ENCODE assay signal across 19 cellular contexts in the genomic region with DNA sequence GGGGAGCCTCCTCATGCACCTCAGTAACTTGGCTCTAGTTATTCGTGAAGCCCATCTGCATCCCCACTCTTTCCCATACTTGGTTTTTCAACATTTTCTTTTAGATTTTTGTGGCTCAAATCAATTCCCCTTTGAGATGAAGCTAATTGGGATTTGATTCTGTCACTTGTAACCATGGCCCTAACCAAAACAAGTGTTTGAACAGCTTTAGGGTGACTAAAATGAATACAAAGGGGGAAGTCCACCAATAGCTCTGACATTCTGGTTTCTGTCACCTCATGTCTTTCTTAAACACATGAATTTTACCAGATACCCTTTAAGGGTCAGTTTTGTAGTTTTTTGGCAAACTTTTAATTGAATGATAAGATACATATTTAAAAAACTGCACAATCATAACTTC.
A peak's percentile ranks its signal among the peaks of the same experiment; 100 is the strongest.
DNase-seq lines count a peak whose midpoint lies in the region; ATAC-seq and TF ChIP-seq lines count a peak whose summit lies in the region.
"Had no signal": no experiment of that assay in that cellular context is flagged by ENCODE, and none has a peak within 500 bp of the region (broad histone marks: within the 10 kb centered on the region; RNA-seq: fewer than 3 reads in every experiment).

No MANE protein-coding gene starts in this region.

- CTCF ChIA-PET in activated CD4-positive, alpha-beta T cell treated with anti-CD3 and anti-CD28 coated beads for 36 hours (lab: Charles Lee): interaction anchor here (0.9 to 2.8 kb wide), 2 partner anchors 9 to 36 kb away, joined by 3 to 26 read pairs; no protein-coding TSS in a partner anchor
- CTCF ChIA-PET in mammary epithelial cell (lab: Charles Lee; ENCODE audit: low non-redundant PET): no interaction called here

- dilution Hi-C loops in mammary epithelial cell (cut with HindIII; ENCODE audit: low sequenced_read_pairs): no loop called here

- H4K20me1 ChIP-seq in mammary epithelial cell (ENCODE audit: insufficient read depth, low read length): no peaks in the 10 kb centered on the region
- H4K20me1 ChIP-seq in MM.1S (ENCODE audit: insufficient read depth, low read length): no peaks in the 10 kb centered on the region

- H3K9me3 ChIP-seq in mammary epithelial cell (replicated peaks; ENCODE audit: insufficient read depth, low read length): no peaks in the 10 kb centered on the region
- no peaks in the 10 kb centered on the region for H3K9me3 ChIP-seq in MM.1S (replicated peaks; ENCODE audit: insufficient read depth, low read length)
- H3K9me3 ChIP-seq in left ventricle myocardium inferior (replicated peaks): no peaks in the 10 kb centered on the region

- peaks cover 11% of the 10 kb centered on the region for H3K27me3 Mint-ChIP-seq in activated CD4-positive, alpha-beta T cell treated with anti-CD3 and anti-CD28 coated beads for 36 hours

- peak; percentile 30 for ATAC-seq in activated CD4-positive, alpha-beta T cell treated with anti-CD3 and anti-CD28 coated beads for 36 hours
- ATAC-seq in HG02759 (IDR thresholded peaks at IDR 0.05; ENCODE audit: unreplicated experiment) (peak; percentile 57), HG03439 (IDR thresholded peaks at IDR 0.05; ENCODE audit: unreplicated experiment) (peak; percentile 63)
- ATAC-seq in activated CD4-positive, CD25-positive, alpha-beta regulatory T cell treated with anti-CD3 and anti-CD28 coated beads, Interleukin-2, amount 50 U/mL, for 24 hours: no peak
- ATAC-seq: HepG2 had no signal

- H3K4me1 Mint-ChIP-seq in activated CD4-positive, alpha-beta T cell treated with anti-CD3 and anti-CD28 coated beads for 36 hours: no peaks in the 10 kb centered on the region

- no peak overlapping the region for H3K27ac Mint-ChIP-seq in activated CD4-positive, alpha-beta T cell treated with anti-CD3 and anti-CD28 coated beads for 36 hours

- H3K27ac ChIP-seq in mammary epithelial cell (ENCODE audit: insufficient read depth, low read depth, low read length): no peak overlapping the region
- no peak overlapping the region for H3K27ac ChIP-seq in MM.1S (ENCODE audit: low read length)
- no peak overlapping the region for H3K27ac ChIP-seq in left ventricle myocardium inferior (replicated peaks)
- H3K27ac ChIP-seq: 22Rv1, C4-2B, SK-N-MC had no signal

- no peak overlapping the region for H3K4me3 ChIP-seq in mammary epithelial cell (replicated peaks in 1 of 3; ENCODE audit: insufficient read depth in 1 of 3, low read depth in 2 of 3, low read length in 3 of 3)
- H3K4me3 ChIP-seq in MM.1S (ENCODE audit: low read length): no peak overlapping the region
- H3K4me3 ChIP-seq in left ventricle myocardium inferior: no peak overlapping the region
- H3K4me3 ChIP-seq: SK-N-MC had no signal

- POLR2A ChIA-PET in activated CD4-positive, alpha-beta T cell treated with anti-CD3 and anti-CD28 coated beads for 36 hours (lab: Charles Lee): no interaction called here

- TF ChIP-seq CTCF in mammary epithelial cell (conservative IDR thresholded peaks at IDR 0.05 in 1 of 2, IDR thresholded peaks at IDR 0.05 in 1 of 2; ENCODE audit: extremely low read depth in 1 of 2, insufficient read depth in 1 of 2, low read depth in 1 of 2, low read length in 2 of 2) (no peak), MM.1S (IDR thresholded peaks at IDR 0.05; ENCODE audit: low read length) (no peak), left ventricle myocardium inferior (IDR thresholded peaks at IDR 0.05; ENCODE audit: borderline replicate concordance) (no peak)

- no peak overlapping the region for H3K4me2 ChIP-seq in mammary epithelial cell (ENCODE audit: insufficient read depth, low read depth, low read length)
- H3K4me2 ChIP-seq in MM.1S (ENCODE audit: low read depth, low read length): no peak overlapping the region

- no peaks in the 10 kb centered on the region for H3K9me3 Mint-ChIP-seq in activated CD4-positive, alpha-beta T cell treated with anti-CD3 and anti-CD28 coated beads for 36 hours (ENCODE audit: low read depth)

- H3K36me3 ChIP-seq in mammary epithelial cell (ENCODE audit: insufficient read depth, low read length) (no peaks in the 10 kb centered on the region), MM.1S (replicated peaks; ENCODE audit: insufficient read depth, low read length) (no peaks in the 10 kb centered on the region), left ventricle myocardium inferior (no peaks in the 10 kb centered on the region)

- H2AFZ ChIP-seq in mammary epithelial cell (ENCODE audit: low read depth, low read length): no peak overlapping the region
- H2AFZ ChIP-seq in MM.1S (ENCODE audit: low read length): no peak overlapping the region

- 91% methylated on average over 1 of the region's 1 CpG for WGBS in mammary epithelial cell (ENCODE audit: low coverage, missing lambda C conversion rate)

- H3F3A ChIP-seq in MM.1S (ENCODE audit: insufficient read depth, low read length): no peaks in the 10 kb centered on the region

- H3K27me3 ChIP-seq in mammary epithelial cell (ENCODE audit: insufficient read depth, low read length) (no peaks in the 10 kb centered on the region), MM.1S (replicated peaks; ENCODE audit: insufficient read depth, low read length) (no peaks in the 10 kb centered on the region), left ventricle myocardium inferior (ENCODE audit: low read depth) (peaks cover 46% of the 10 kb centered on the region)

- no peaks in the 10 kb centered on the region for H3K9me2 ChIP-seq in MM.1S (replicated peaks; ENCODE audit: insufficient read depth, low read length)

- DNase-seq in activated CD4-positive, alpha-beta T cell treated with anti-CD3 and anti-CD28 coated beads for 36 hours: no peak
- DNase-seq in activated CD4-positive, alpha-beta T cell treated with anti-CD3 and anti-CD28 coated beads, Interleukin-2, amount 50 U/mL, for 48 hours: no peak
- DNase-seq in mammary epithelial cell (no peak), MM.1S (no peak), left ventricle myocardium inferior (no peak)
- DNase-seq: AML-193, KBM-7, NCI-H1105 treated with DMSO at 0.1 percent for 48 hours, NCI-H1694, NCI-H2081 treated with DMSO at 0.1 percent for 48 hours, NCI-H446 treated with DMSO at 0.1 percent for 48 hours, Right ventricle myocardium superior had no signal

- H3K9ac ChIP-seq in mammary epithelial cell (ENCODE audit: insufficient read depth, low read length): no peak overlapping the region
- no peak overlapping the region for H3K9ac ChIP-seq in MM.1S (ENCODE audit: low read length)

- H3K36me3 Mint-ChIP-seq in activated CD4-positive, alpha-beta T cell treated with anti-CD3 and anti-CD28 coated beads for 36 hours (ENCODE audit: low read depth): no peaks in the 10 kb centered on the region

- in situ Hi-C loops in mammary epithelial cell (cut with MboI; ENCODE audit: low sequenced_read_pairs in 2 of 2): no loop called here

- H3K79me2 ChIP-seq in mammary epithelial cell (ENCODE audit: insufficient read depth, low read length) (no peaks in the 10 kb centered on the region), MM.1S (ENCODE audit: low read length) (no peaks in the 10 kb centered on the region)

- intact Hi-C loops in activated CD4-positive, alpha-beta T cell treated with anti-CD3 and anti-CD28 coated beads for 36 hours (cut with DNase I, micrococcal nuclease): no loop called here
- intact Hi-C loops in mammary epithelial cell (cut with micrococcal nuclease): no loop called here
- intact Hi-C loops in left ventricle myocardium inferior (cut with micrococcal nuclease): no loop called here

- H3K4me1 ChIP-seq in mammary epithelial cell (ENCODE audit: insufficient read depth, low read length) (no peaks in the 10 kb centered on the region), MM.1S (ENCODE audit: low read length) (no peaks in the 10 kb centered on the region), left ventricle myocardium inferior (no peaks in the 10 kb centered on the region)

- no peak overlapping the region for H3K4me3 Mint-ChIP-seq in activated CD4-positive, alpha-beta T cell treated with anti-CD3 and anti-CD28 coated beads for 36 hours

- BruUV-seq in mammary epithelial cell (replicated peaks; lab: Mats Ljungman, UMichigan): no TSS peak

Comparison
In these comparisons a context has a peak if more than half of its experiments do, and no peak if none do; other contexts are left out.
1. ATAC-seq: peak in activated CD4-positive, alpha-beta T cell treated with anti-CD3 and anti-CD28 coated beads for 36 hours (single experiment), HG02759 (single experiment) and HG03439 (single experiment); none in activated CD4-positive, CD25-positive, alpha-beta regulatory T cell treated with anti-CD3 and anti-CD28 coated beads, Interleukin-2, amount 50 U/mL, for 24 hours (0 of 2).